11 cellular contexts compared by ENCODE assay signal in the genomic region with DNA sequence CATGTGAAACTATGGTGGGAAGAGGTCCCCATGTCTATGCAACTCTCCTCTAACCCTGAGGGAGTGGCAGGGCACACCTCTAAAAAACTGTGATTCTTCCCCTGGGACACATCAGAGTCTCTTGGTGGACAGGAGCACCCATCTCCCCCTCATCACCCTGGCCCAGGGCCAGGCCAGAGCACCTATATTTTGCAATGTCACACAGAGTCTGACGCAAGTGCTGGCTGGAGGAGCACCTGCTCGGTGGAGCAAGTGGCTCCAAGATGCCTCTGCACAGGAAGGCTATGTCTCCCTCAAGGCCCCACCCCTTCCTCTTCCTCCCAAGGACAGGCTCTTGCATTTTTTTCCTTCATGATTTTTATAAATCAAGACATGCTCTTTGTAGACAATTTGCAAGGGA. TPM values are rescaled to one million over a fixed set of nuclear protein-coding genes. Genes with fewer than 3 reads are reported as not detected.
A peak's percentile ranks its signal among the peaks of the same experiment; 100 is the strongest.
DNase-seq lines count a peak whose midpoint lies in the region; ATAC-seq and TF ChIP-seq lines count a peak whose summit lies in the region.
"Had no signal": no experiment of that assay in that cellular context is flagged by ENCODE, and none has a peak within 500 bp of the region (broad histone marks: within the 10 kb centered on the region; RNA-seq: fewer than 3 reads in every experiment).

No MANE protein-coding gene starts in this region.

- DNase-seq in natural killer cell (no peak), NAMALWA (ENCODE audit: low spot score) (peak; percentile 94), germinal center (ENCODE audit: low spot score) (peak; percentile 57), NCI-H1105 treated with DMSO at 0.1 percent for 48 hours (lab: John Stamatoyannopoulos, UW) (no peak), adrenal gland (no peak), KBM-7 (no peak)
- DNase-seq in natural killer cell treated with Interleukin-12 subunit alpha and Interleukin-12 subunit beta and Interleukin-15 and Interleukin-18, amount 100 ng/mL, for 72 hours (ENCODE audit: low spot score): no peak
- no peak for DNase-seq in activated CD4-positive, CD25-positive, alpha-beta regulatory T cell treated with anti-CD3 and anti-CD28 coated beads, Interleukin-2, amount 50 U/mL, for 72 hours
- DNase-seq: EL had no signal

- peak in 2 of 3 donors; percentile 25 to 48 for ATAC-seq in natural killer cell
- ATAC-seq in natural killer cell treated with Interleukin-12 subunit alpha and Interleukin-12 subunit beta and Interleukin-15 and Interleukin-18, amount 100 ng/mL, for 72 hours: no peak
- ATAC-seq: HCT116 had no signal

- in situ Hi-C loops in KBM-7 (cut with MboI; ENCODE audit: low pct_unique_long_range_greater_than_20kb, low sequenced_read_pairs): loop anchor here (25.0 kb wide), 1 partner anchor 719 kb away; no protein-coding TSS in a partner anchor

- WGBS in adrenal gland, 4 donors: 18 to 38% (median 29%) methylated on average over 2 of the region's 2 CpGs

- H3K4me1 Mint-ChIP-seq in natural killer cell: peaks cover 10 to 18% of the 10 kb centered on the region in 2 donors
- H3K4me1 Mint-ChIP-seq in natural killer cell treated with Interleukin-12 subunit alpha and Interleukin-12 subunit beta and Interleukin-15 and Interleukin-18, amount 100 ng/mL, for 72 hours (ENCODE audit: low read depth in 2 of 2): peaks cover 23 to 36% of the 10 kb centered on the region in 2 donors

- H3K27ac Mint-ChIP-seq in natural killer cell: no peak overlapping the region
- H3K27ac Mint-ChIP-seq in natural killer cell treated with Interleukin-12 subunit alpha and Interleukin-12 subunit beta and Interleukin-15 and Interleukin-18, amount 100 ng/mL, for 72 hours: peak overlapping the region in 1 of 2 donors; percentile 50

- H3K9me3 ChIP-seq in adrenal gland (replicated peaks in 1 of 3): no peaks in the 10 kb centered on the region

- TF ChIP-seq CTCF in natural killer cell (IDR thresholded peaks at IDR 0.05) (no peak), adrenal gland (IDR thresholded peaks at IDR 0.05) (no peak)

- no peak overlapping the region for H3K4me3 Mint-ChIP-seq in natural killer cell
- H3K4me3 Mint-ChIP-seq in natural killer cell treated with Interleukin-12 subunit alpha and Interleukin-12 subunit beta and Interleukin-15 and Interleukin-18, amount 100 ng/mL, for 72 hours: no peak overlapping the region

- H3K9me3 Mint-ChIP-seq in natural killer cell: no peaks in the 10 kb centered on the region
- no peaks in the 10 kb centered on the region for H3K9me3 Mint-ChIP-seq in natural killer cell treated with Interleukin-12 subunit alpha and Interleukin-12 subunit beta and Interleukin-15 and Interleukin-18, amount 100 ng/mL, for 72 hours

- H3K4me1 ChIP-seq in adrenal gland (replicated peaks in 1 of 2): peaks cover 14 to 21% of the 10 kb centered on the region in 2 donors
- H3K4me1 ChIP-seq: parathyroid adenoma had no signal

- peaks cover 15% of the 10 kb centered on the region for H3K36me3 Mint-ChIP-seq in natural killer cell
- H3K36me3 Mint-ChIP-seq in natural killer cell treated with Interleukin-12 subunit alpha and Interleukin-12 subunit beta and Interleukin-15 and Interleukin-18, amount 100 ng/mL, for 72 hours: peaks cover 16% of the 10 kb centered on the region

- peaks cover 0 to 75% of the 10 kb centered on the region in 2 donors for H3K36me3 ChIP-seq in adrenal gland (replicated peaks in 1 of 2)

- no peaks in the 10 kb centered on the region for H3K27me3 Mint-ChIP-seq in natural killer cell (ENCODE audit: low read depth in 2 of 2)
- no peaks in the 10 kb centered on the region for H3K27me3 Mint-ChIP-seq in natural killer cell treated with Interleukin-12 subunit alpha and Interleukin-12 subunit beta and Interleukin-15 and Interleukin-18, amount 100 ng/mL, for 72 hours

- intact Hi-C loops in natural killer cell (cut with micrococcal nuclease): no loop called here
- intact Hi-C loops in adrenal gland (cut with DNase I): no loop called here

- no peaks in the 10 kb centered on the region for H3K27me3 ChIP-seq in adrenal gland

- no peak overlapping the region for H3K27ac ChIP-seq in adrenal gland
- H3K27ac ChIP-seq: parathyroid adenoma had no signal

- TF ChIP-seq POLR2A in adrenal gland (IDR thresholded peaks at IDR 0.05): no peak

- H3K4me3 ChIP-seq in adrenal gland: no peak overlapping the region

RNA-seq across cellular contexts. Expression of a gene that starts 13.3 kb away (rescaled TPM):
- 10 to 100 TPM in 2 of 3 donors, 1 to 10 TPM in 1; 5.3 to 20.0 (median 12.5) TPM for total RNA-seq in natural killer cell
- 1 to 10 TPM in 1 of 2 donors, under 1 TPM in 1; 0.43 to 1.1 TPM for total RNA-seq in natural killer cell treated with Interleukin-12 subunit alpha and Interleukin-12 subunit beta and Interleukin-15 and Interleukin-18, amount 100 ng/mL, for 72 hours
- total RNA-seq in adrenal gland: 10 to 100 TPM; 29.6 to 94.7 (median 41.2) TPM
- 10 to 100 TPM; 10.5 to 53.2 (median 19.0) TPM for polyA plus RNA-seq in adrenal gland

Comparison
In these comparisons a context has a peak if more than half of its experiments do, and no peak if none do; other contexts are left out.
1. ATAC-seq: peak in natural killer cell (2 of 3); none in natural killer cell treated with Interleukin-12 subunit alpha and Interleukin-12 subunit beta and Interleukin-15 and Interleukin-18, amount 100 ng/mL, for 72 hours (0 of 2).
2. DNase-seq: peak in NAMALWA (single experiment) and germinal center (single experiment); none in natural killer cell (single experiment), natural killer cell treated with Interleukin-12 subunit alpha and Interleukin-12 subunit beta and Interleukin-15 and Interleukin-18, amount 100 ng/mL, for 72 hours (single experiment), activated CD4-positive, CD25-positive, alpha-beta regulatory T cell treated with anti-CD3 and anti-CD28 coated beads, Interleukin-2, amount 50 U/mL, for 72 hours (single experiment), NCI-H1105 treated with DMSO at 0.1 percent for 48 hours (single experiment), adrenal gland (0 of 7) and KBM-7 (single experiment).